1 cellular context compared by ENCODE assay signal in genomic region chr1:232367293-232367692, GRCh38.
TF ChIP-seq lines count a peak whose summit lies in the region.

No MANE protein-coding gene starts in this region.

TF ChIP-seq in H1, 55 proteins besides CTCF, POLR2A, EP300 and RAD21 (continued from another document):
- peak; percentile 66; the same call in 1 of the 2 replicates for TF ChIP-seq BACH1 (IDR thresholded peaks at IDR 0.05; ENCODE audit: low read length)
